In the genomic region with DNA sequence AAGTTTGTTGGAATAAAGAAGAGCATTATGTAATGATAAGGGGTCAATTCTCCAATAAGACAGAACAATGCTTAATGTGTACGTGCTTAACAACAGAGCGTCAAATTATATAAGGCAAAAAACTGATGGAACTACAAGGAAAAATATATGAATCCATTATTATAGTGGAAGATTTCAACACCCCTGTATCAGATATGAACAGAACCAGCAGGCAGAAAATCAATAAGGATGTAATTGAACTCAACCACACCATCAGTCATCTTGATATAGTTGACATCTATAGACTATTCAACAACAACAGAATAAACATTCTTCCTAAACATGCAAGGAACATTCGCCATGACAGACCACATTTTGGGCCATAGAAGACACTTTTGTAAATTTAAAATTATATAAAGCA, we compare ENCODE assay signal across 23 cellular contexts. TPM values are rescaled to one million over a fixed set of nuclear protein-coding genes. Genes with fewer than 3 reads are reported as not detected.
A peak's percentile ranks its signal among the peaks of the same experiment; 100 is the strongest.
DNase-seq lines count a peak whose midpoint lies in the region; ATAC-seq and TF ChIP-seq lines count a peak whose summit lies in the region.
"Had no signal": no experiment of that assay in that cellular context is flagged by ENCODE, and none has a peak within 500 bp of the region (broad histone marks: within the 10 kb centered on the region; RNA-seq: fewer than 3 reads in every experiment).

No MANE protein-coding gene starts in this region.

- H3K9me3 Mint-ChIP-seq in activated T-cell treated with anti-CD3 and anti-CD28 coated beads, Interleukin-2, amount 50 U/mL, for 72 hours: no peaks in the 10 kb centered on the region
- no peaks in the 10 kb centered on the region for H3K9me3 Mint-ChIP-seq in central memory CD8-positive, alpha-beta T cell
- no peaks in the 10 kb centered on the region for H3K9me3 Mint-ChIP-seq in stimulated activated memory B cell treated with anti-CD40 and anti-IgM and Interleukin-4, amounts not matched to agents 10 μg/mL and 1 μg/mL and 100 μg/mL, for 72 hours
- H3K9me3 Mint-ChIP-seq: CD4-positive, alpha-beta T cell; CD8-positive, alpha-beta memory T cell had no signal

- H3K4me2 ChIP-seq in OCI-LY7 (ENCODE audit: low read length): peak overlapping the region; percentile 35; the same call in 1 of the 2 replicates
- H3K4me2 ChIP-seq: BLaER1 treated with 17β-estradiol and CSF1 and Interleukin-3, amounts not matched to agents 10 nM and 100 nM had no signal

- H3K27ac ChIP-seq in OCI-LY7 (ENCODE audit: low read depth, low read length, poor library complexity, severe bottlenecking): no peak overlapping the region
- H3K27ac ChIP-seq: 22Rv1; BLaER1 treated with 17β-estradiol and CSF1 and Interleukin-3, amounts not matched to agents 10 nM and 100 nM had no signal

- intact Hi-C loops in OCI-LY7 (cut with micrococcal nuclease; ENCODE audit: unreplicated experiment): no loop called here

- no peak for ATAC-seq in activated T-cell treated with anti-CD3 and anti-CD28 coated beads, Interleukin-2, amount 50 U/mL, for 72 hours (replicated peaks in 1 of 2)
- ATAC-seq in central memory CD8-positive, alpha-beta T cell (replicated peaks; ENCODE audit: extremely low read depth, poor library complexity, severe bottlenecking): no peak
- ATAC-seq in stimulated activated memory B cell treated with anti-CD40 and anti-IgM and Interleukin-4, amounts not matched to agents 10 μg/mL and 1 μg/mL and 100 μg/mL, for 72 hours: no peak
- ATAC-seq: A549 had no signal

- peak overlapping the region; percentile 67 for H3K27ac Mint-ChIP-seq in activated T-cell treated with anti-CD3 and anti-CD28 coated beads, Interleukin-2, amount 50 U/mL, for 72 hours
- peak overlapping the region; percentile 17 for H3K27ac Mint-ChIP-seq in central memory CD8-positive, alpha-beta T cell (ENCODE audit: low read depth)
- H3K27ac Mint-ChIP-seq in stimulated activated memory B cell treated with anti-CD40 and anti-IgM and Interleukin-4, amounts not matched to agents 10 μg/mL and 1 μg/mL and 100 μg/mL, for 72 hours: peak overlapping the region; percentile 51
- H3K27ac Mint-ChIP-seq: CD14-positive monocyte; CD4-positive, alpha-beta T cell; HFFc6 had no signal

- H3K36me3 Mint-ChIP-seq in activated T-cell treated with anti-CD3 and anti-CD28 coated beads, Interleukin-2, amount 50 U/mL, for 72 hours (ENCODE audit: insufficient read depth in 2 of 2): peaks cover 2 to 5% of the 10 kb centered on the region in 2 donors
- H3K36me3 Mint-ChIP-seq in central memory CD8-positive, alpha-beta T cell (ENCODE audit: insufficient read depth): peaks cover 12% of the 10 kb centered on the region
- H3K36me3 Mint-ChIP-seq in stimulated activated memory B cell treated with anti-CD40 and anti-IgM and Interleukin-4, amounts not matched to agents 10 μg/mL and 1 μg/mL and 100 μg/mL, for 72 hours: no peaks in the 10 kb centered on the region
- H3K36me3 Mint-ChIP-seq: CD14-positive monocyte had no signal

- no peak overlapping the region for H3K4me3 ChIP-seq in OCI-LY7 (ENCODE audit: low read depth, low read length, poor library complexity, severe bottlenecking)
- H3K4me3 ChIP-seq: A549; BLaER1 treated with 17β-estradiol and CSF1 and Interleukin-3, amounts not matched to agents 10 nM and 100 nM had no signal

- H3K4me3 Mint-ChIP-seq in activated T-cell treated with anti-CD3 and anti-CD28 coated beads, Interleukin-2, amount 50 U/mL, for 72 hours: peak overlapping the region in 1 of 2 donors; percentile 52
- H3K4me3 Mint-ChIP-seq in central memory CD8-positive, alpha-beta T cell: no peak overlapping the region
- no peak overlapping the region for H3K4me3 Mint-ChIP-seq in stimulated activated memory B cell treated with anti-CD40 and anti-IgM and Interleukin-4, amounts not matched to agents 10 μg/mL and 1 μg/mL and 100 μg/mL, for 72 hours
- H3K4me3 Mint-ChIP-seq: CD14-positive monocyte, HFFc6 had no signal

- H3K9me3 ChIP-seq in OCI-LY7 (ENCODE audit: low read length): no peaks in the 10 kb centered on the region
- H3K9me3 ChIP-seq: A549; BE2C; BLaER1 treated with 17β-estradiol and CSF1 and Interleukin-3, amounts not matched to agents 10 nM and 100 nM had no signal

- BruUV-seq in OCI-LY7 (replicated peaks; lab: Mats Ljungman, UMichigan): no TSS peak

- H3K4me1 Mint-ChIP-seq in activated T-cell treated with anti-CD3 and anti-CD28 coated beads, Interleukin-2, amount 50 U/mL, for 72 hours (ENCODE audit: low read depth): peaks cover 31% of the 10 kb centered on the region
- peaks cover 7% of the 10 kb centered on the region for H3K4me1 Mint-ChIP-seq in central memory CD8-positive, alpha-beta T cell
- peaks cover 22% of the 10 kb centered on the region for H3K4me1 Mint-ChIP-seq in stimulated activated memory B cell treated with anti-CD40 and anti-IgM and Interleukin-4, amounts not matched to agents 10 μg/mL and 1 μg/mL and 100 μg/mL, for 72 hours

- peaks cover 9% of the 10 kb centered on the region for H3K79me2 ChIP-seq in OCI-LY7 (ENCODE audit: insufficient read depth, low read depth, low read length)

- H3K36me3 ChIP-seq in OCI-LY7 (ENCODE audit: insufficient read depth, low read length): no peaks in the 10 kb centered on the region
- H3K36me3 ChIP-seq: BE2C; BLaER1 treated with 17β-estradiol and CSF1 and Interleukin-3, amounts not matched to agents 10 nM and 100 nM had no signal

- no peaks in the 10 kb centered on the region for H3K9me2 ChIP-seq in OCI-LY7 (ENCODE audit: insufficient read depth, low read length)

- DNase-seq in activated T-cell treated with anti-CD3 and anti-CD28 coated beads, Interleukin-2, amount 50 U/mL, for 72 hours: no peak
- DNase-seq in activated T-cell treated with anti-CD3 and anti-CD28 coated beads for 4 hours: no peak
- DNase-seq in OCI-LY7 (ENCODE audit: low spot score): no peak
- DNase-seq in central memory CD8-positive, alpha-beta T cell (ENCODE audit: low spot score in 2 of 2): no peak
- DNase-seq in NCI-H2081 (lab: John Stamatoyannopoulos, UW): no peak
- no peak for DNase-seq in NCI-H1105 treated with DMSO at 0.1 percent for 48 hours (lab: John Stamatoyannopoulos, UW)
- no peak for DNase-seq in SW480 (ENCODE audit: low spot score)
- DNase-seq: ACHN; AML-193; BE2C; CD4-positive, alpha-beta T cell; CD8-positive, alpha-beta memory T cell; DMS53; DMS79 treated with DMSO at 0.1 percent for 48 hours; GF-D8; GOT3; H7; HFFc6 had no signal

- TF ChIP-seq CTCF in OCI-LY7 (conservative IDR thresholded peaks at IDR 0.05; ENCODE audit: low read length): no peak

- CTCF ChIA-PET in OCI-LY7 (lab: Charles Lee; ENCODE audit: unreplicated experiment): no interaction called here

- no peaks in the 10 kb centered on the region for H3K27me3 Mint-ChIP-seq in activated T-cell treated with anti-CD3 and anti-CD28 coated beads, Interleukin-2, amount 50 U/mL, for 72 hours (ENCODE audit: low read depth)
- H3K27me3 Mint-ChIP-seq in central memory CD8-positive, alpha-beta T cell: no peaks in the 10 kb centered on the region
- no peaks in the 10 kb centered on the region for H3K27me3 Mint-ChIP-seq in stimulated activated memory B cell treated with anti-CD40 and anti-IgM and Interleukin-4, amounts not matched to agents 10 μg/mL and 1 μg/mL and 100 μg/mL, for 72 hours
- H3K27me3 Mint-ChIP-seq: CD4-positive, alpha-beta T cell had no signal

- H4K20me1 ChIP-seq in OCI-LY7 (ENCODE audit: insufficient read depth, low read length): 0 out of 2 replicates have a peak, but pooled peaks cover 7% of the 10 kb centered on the region

- POLR2A ChIA-PET in OCI-LY7 (lab: Charles Lee): interaction anchor here (1.3 kb wide), 1 partner anchor 34 kb away, joined by 3 read pairs; no protein-coding TSS in a partner anchor

- peaks cover 10% of the 10 kb centered on the region for H3K4me1 ChIP-seq in OCI-LY7 (ENCODE audit: insufficient read depth, low read length, poor library complexity, severe bottlenecking)
- H3K4me1 ChIP-seq: BE2C had no signal

- H2AFZ ChIP-seq in OCI-LY7 (ENCODE audit: low read length): peak overlapping the region; percentile 75

RNA-seq across cellular contexts. Expression of a gene that starts 3.6 kb away (rescaled TPM):
- 10 to 100 TPM; 49.1 to 49.7 TPM for total RNA-seq in activated T-cell treated with anti-CD3 and anti-CD28 coated beads, Interleukin-2, amount 50 U/mL, for 72 hours
- 12.9 and 25.9 TPM in 2 replicates for total RNA-seq in OCI-LY7 (2014; rRNA removed; shearing (Covaris generic))
- 47.9 and 50.0 TPM in 2 replicates for total RNA-seq in OCI-LY7 (2022)

RNA-seq across cellular contexts. Expression of a gene that starts 13.0 kb away (rescaled TPM):
- total RNA-seq in activated T-cell treated with anti-CD3 and anti-CD28 coated beads, Interleukin-2, amount 50 U/mL, for 72 hours: 10 to 100 TPM; 22.7 to 32.1 TPM
- total RNA-seq in OCI-LY7 (2014; rRNA removed; shearing (Covaris generic)): 10.6 and 11.0 TPM in 2 replicates
- 21.9 and 24.0 TPM in 2 replicates for total RNA-seq in OCI-LY7 (2022)

RNA-seq across cellular contexts. Expression of a gene that starts 58.8 kb away (rescaled TPM):
- 10 to 100 TPM; 85.2 to 96.6 TPM for total RNA-seq in activated T-cell treated with anti-CD3 and anti-CD28 coated beads, Interleukin-2, amount 50 U/mL, for 72 hours
- 70.4 and 72.4 TPM in 2 replicates for total RNA-seq in OCI-LY7 (2014; rRNA removed; shearing (Covaris generic))
- 77.0 and 83.3 TPM in 2 replicates for total RNA-seq in OCI-LY7 (2022)

RNA-seq across cellular contexts. Expression of a gene that starts 59.0 kb away (rescaled TPM):
- 10 to 100 TPM; 45.4 to 51.7 TPM for total RNA-seq in activated T-cell treated with anti-CD3 and anti-CD28 coated beads, Interleukin-2, amount 50 U/mL, for 72 hours
- total RNA-seq in OCI-LY7 (2014; rRNA removed; shearing (Covaris generic)): 28.6 and 32.7 TPM in 2 replicates
- 82.5 TPM in 2 replicates for total RNA-seq in OCI-LY7 (2022)

Comparison
In these comparisons a context has a peak if more than half of its experiments do, and no peak if none do; other contexts are left out.
1. H3K27ac Mint-ChIP-seq: peak in every context shown above with its lines; median percentile 67 in activated T-cell treated with anti-CD3 and anti-CD28 coated beads, Interleukin-2, amount 50 U/mL, for 72 hours; 51 in stimulated activated memory B cell treated with anti-CD40 and anti-IgM and Interleukin-4, amounts not matched to agents 10 μg/mL and 1 μg/mL and 100 μg/mL, for 72 hours; 17 in central memory CD8-positive, alpha-beta T cell.